17 cellular contexts compared by ENCODE assay signal in the genomic region with DNA sequence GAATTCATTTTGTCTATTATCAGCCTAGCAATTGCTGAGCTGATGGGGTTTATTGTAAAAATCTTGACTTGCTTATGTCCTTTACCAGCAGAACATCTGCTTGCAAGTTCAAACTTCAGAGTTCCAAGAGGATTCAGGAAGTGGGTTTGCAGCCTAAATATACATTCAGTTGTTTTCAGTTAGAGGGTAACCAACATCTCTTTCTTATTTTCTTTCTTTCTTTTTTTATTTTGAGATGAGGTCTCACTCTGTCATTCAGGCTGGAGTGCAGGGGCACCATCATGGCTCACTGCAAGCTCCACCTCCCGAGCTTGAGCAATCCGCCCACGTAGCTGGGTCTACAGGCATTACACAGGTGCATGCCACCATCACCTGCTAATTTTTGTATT. TPM values are rescaled to one million over a fixed set of nuclear protein-coding genes. Genes with fewer than 3 reads are reported as not detected.
DNase-seq lines count a peak whose midpoint lies in the region; ATAC-seq and TF ChIP-seq lines count a peak whose summit lies in the region.
"Had no signal": no experiment of that assay in that cellular context is flagged by ENCODE, and none has a peak within 500 bp of the region (broad histone marks: within the 10 kb centered on the region; RNA-seq: fewer than 3 reads in every experiment).

No MANE protein-coding gene starts in this region.

- H2BK120ac ChIP-seq in mesendoderm (ENCODE audit: low read depth, low read length), result no peak overlapping the region

- H4K8ac ChIP-seq in mesendoderm (ENCODE audit: low read depth, low read length), result no peak overlapping the region

- POLR2A ChIA-PET in activated CD4-positive, alpha-beta T cell treated with anti-CD3 and anti-CD28 coated beads for 36 hours (lab: Charles Lee), result no interaction called here

- H2AK5ac ChIP-seq in mesendoderm (ENCODE audit: low read length), result no peak overlapping the region

- no peak overlapping the region for H2BK5ac ChIP-seq in mesendoderm (ENCODE audit: low read length)

- H3K79me1 ChIP-seq in mesendoderm (ENCODE audit: low read length), result no peaks in the 10 kb centered on the region

- H3K4me1 Mint-ChIP-seq in activated CD4-positive, alpha-beta T cell treated with anti-CD3 and anti-CD28 coated beads for 36 hours, result no peaks in the 10 kb centered on the region
- no peaks in the 10 kb centered on the region for H3K4me1 Mint-ChIP-seq in activated CD4-positive, alpha-beta T cell treated with anti-CD3 and anti-CD28 coated beads, Interleukin-2, amount 10 ng/mL, durations not matched to agents 24 days and 14 days
- H3K4me1 Mint-ChIP-seq: B cell; CD4-positive, alpha-beta memory T cell had no signal

- CTCF ChIA-PET in activated CD4-positive, alpha-beta T cell treated with anti-CD3 and anti-CD28 coated beads for 36 hours (lab: Charles Lee), result no interaction called here

- H3K9ac ChIP-seq in parathyroid adenoma, result no peak overlapping the region
- no peak overlapping the region for H3K9ac ChIP-seq in mesendoderm (ENCODE audit: low read length)
- H3K9ac ChIP-seq: KMS-11 had no signal

- peak overlapping the region; percentile 22 for H3K4me2 ChIP-seq in parathyroid adenoma (ENCODE audit: low read length)
- no peak overlapping the region for H3K4me2 ChIP-seq in mesendoderm (ENCODE audit: low read length)
- H3K4me2 ChIP-seq: KMS-11 had no signal

- no peaks in the 10 kb centered on the region for H3K36me3 Mint-ChIP-seq in activated CD4-positive, alpha-beta T cell treated with anti-CD3 and anti-CD28 coated beads for 36 hours (ENCODE audit: low read depth)
- no peaks in the 10 kb centered on the region for H3K36me3 Mint-ChIP-seq in activated CD4-positive, alpha-beta T cell treated with anti-CD3 and anti-CD28 coated beads, Interleukin-2, amount 10 ng/mL, durations not matched to agents 24 days and 14 days (ENCODE audit: low read depth)
- H3K36me3 Mint-ChIP-seq: CD4-positive, alpha-beta memory T cell had no signal

- intact Hi-C loops in activated CD4-positive, alpha-beta T cell treated with anti-CD3 and anti-CD28 coated beads for 36 hours (cut with DNase I, micrococcal nuclease), result no loop called here
- intact Hi-C loops in activated CD4-positive, alpha-beta T cell treated with anti-CD3 and anti-CD28 coated beads, Interleukin-2, amount 10 ng/mL, durations not matched to agents 24 days and 14 days (cut with micrococcal nuclease), result no loop called here
- intact Hi-C loops in ascending aorta (cut with DNase I), result loop anchor here (2.0 kb wide), 1 partner anchor 51 kb away; no protein-coding TSS in a partner anchor

- H3K4me1 ChIP-seq in ascending aorta, result peaks cover 0 to 9% of the 10 kb centered on the region in 2 donors
- peaks cover 14% of the 10 kb centered on the region for H3K4me1 ChIP-seq in parathyroid adenoma
- H3K4me1 ChIP-seq in mesendoderm (ENCODE audit: control insufficient read depth, low read depth, low read length), result no peaks in the 10 kb centered on the region

- H3K23ac ChIP-seq in mesendoderm (ENCODE audit: low read length), result no peak overlapping the region

- H3K79me2 ChIP-seq in parathyroid adenoma (no peaks in the 10 kb centered on the region), mesendoderm (ENCODE audit: control insufficient read depth, insufficient read depth, low read length) (no peaks in the 10 kb centered on the region)

- no peaks in the 10 kb centered on the region for H3K27me3 Mint-ChIP-seq in activated CD4-positive, alpha-beta T cell treated with anti-CD3 and anti-CD28 coated beads for 36 hours
- no peaks in the 10 kb centered on the region for H3K27me3 Mint-ChIP-seq in activated CD4-positive, alpha-beta T cell treated with anti-CD3 and anti-CD28 coated beads, Interleukin-2, amount 10 ng/mL, durations not matched to agents 24 days and 14 days
- H3K27me3 Mint-ChIP-seq: B cell; CD4-positive, alpha-beta memory T cell had no signal

- WGBS in mesendoderm (ENCODE audit: extremely low coverage, insufficient coverage, low lambda C conversion rate), result no CpG with 5 or more reads among the region's 3 CpGs

- H3K56ac ChIP-seq in mesendoderm (ENCODE audit: low read length), result no peak overlapping the region

- H2BK15ac ChIP-seq in mesendoderm (replicated peaks; ENCODE audit: low read depth), result no peak overlapping the region

- H3K18ac ChIP-seq in mesendoderm (ENCODE audit: low read length), result no peak overlapping the region

- TF ChIP-seq CTCF in ascending aorta (IDR thresholded peaks at IDR 0.05) (no peak), parathyroid adenoma (IDR thresholded peaks at IDR 0.05) (no peak)

- H3K4me3 Mint-ChIP-seq in activated CD4-positive, alpha-beta T cell treated with anti-CD3 and anti-CD28 coated beads for 36 hours, result no peak overlapping the region
- no peak overlapping the region for H3K4me3 Mint-ChIP-seq in activated CD4-positive, alpha-beta T cell treated with anti-CD3 and anti-CD28 coated beads, Interleukin-2, amount 10 ng/mL, durations not matched to agents 24 days and 14 days
- H3K4me3 Mint-ChIP-seq: B cell; CD4-positive, alpha-beta memory T cell; HFFc6 had no signal

- no peaks in the 10 kb centered on the region for H3K9me3 Mint-ChIP-seq in activated CD4-positive, alpha-beta T cell treated with anti-CD3 and anti-CD28 coated beads for 36 hours (ENCODE audit: low read depth)
- H3K9me3 Mint-ChIP-seq in activated CD4-positive, alpha-beta T cell treated with anti-CD3 and anti-CD28 coated beads, Interleukin-2, amount 10 ng/mL, durations not matched to agents 24 days and 14 days, result no peaks in the 10 kb centered on the region
- H3K9me3 Mint-ChIP-seq: CD4-positive, alpha-beta memory T cell; HFFc6 had no signal

- peak overlapping the region; percentile 51 for H2AFZ ChIP-seq in parathyroid adenoma

- DNase-seq in activated CD4-positive, alpha-beta T cell treated with anti-CD3 and anti-CD28 coated beads for 36 hours, result peak; percentile 6
- DNase-seq in activated CD4-positive, alpha-beta T cell treated with anti-CD3 and anti-CD28 coated beads, Interleukin-2, amount 10 ng/mL, durations not matched to agents 24 days and 14 days, result no peak
- DNase-seq in ascending aorta (ENCODE audit: low spot score in 2 of 2) (no peak), mesendoderm (no peak), NCI-H526 (lab: John Stamatoyannopoulos, UW) (no peak), dermis blood vessel endothelial cell (no peak)
- no peak for DNase-seq in activated CD8-positive, alpha-beta memory T cell treated with anti-CD3 and anti-CD28 coated beads, Interleukin-2, amount 50 U/mL, for 48 hours
- DNase-seq: CD4-positive, alpha-beta memory T cell; HFFc6; NCI-H1092 treated with DMSO at 0.1 percent for 48 hours; NCI-H2081 treated with DMSO at 0.1 percent for 48 hours; NCI-H510A; Right ventricle myocardium superior had no signal

- H3K27ac Mint-ChIP-seq in activated CD4-positive, alpha-beta T cell treated with anti-CD3 and anti-CD28 coated beads for 36 hours, result no peak overlapping the region
- H3K27ac Mint-ChIP-seq in activated CD4-positive, alpha-beta T cell treated with anti-CD3 and anti-CD28 coated beads, Interleukin-2, amount 10 ng/mL, durations not matched to agents 24 days and 14 days, result no peak overlapping the region
- H3K27ac Mint-ChIP-seq: B cell; CD4-positive, alpha-beta memory T cell; HFFc6 had no signal

- H3K27ac ChIP-seq in ascending aorta (peak overlapping the region; percentile 26 to 65), parathyroid adenoma (peak overlapping the region; percentile 97), mesendoderm (ENCODE audit: low read depth, low read length) (no peak overlapping the region)
- H3K27ac ChIP-seq: 22Rv1, KMS-11 had no signal

- H3K4me3 ChIP-seq in ascending aorta (no peak overlapping the region), parathyroid adenoma (ENCODE audit: low read depth, low read length) (no peak overlapping the region), mesendoderm (ENCODE audit: low read length) (no peak overlapping the region)

- H3K9me3 ChIP-seq in ascending aorta (peaks cover 0 to 1% of the 10 kb centered on the region in 2 donors), parathyroid adenoma (ENCODE audit: control insufficient read depth, low read length) (no peaks in the 10 kb centered on the region)

- no peaks in the 10 kb centered on the region for H3K27me3 ChIP-seq in ascending aorta
- H3K27me3 ChIP-seq in parathyroid adenoma (ENCODE audit: control insufficient read depth, insufficient read depth, low read length), result no peaks in the 10 kb centered on the region
- no peaks in the 10 kb centered on the region for H3K27me3 ChIP-seq in mesendoderm (ENCODE audit: insufficient read depth, low read length, poor library complexity)

- no peak overlapping the region for H4K5ac ChIP-seq in mesendoderm (ENCODE audit: low read length)

- ATAC-seq in activated CD4-positive, alpha-beta T cell treated with anti-CD3 and anti-CD28 coated beads for 36 hours, result no peak

- H3K36me3 ChIP-seq in ascending aorta (no peaks in the 10 kb centered on the region), parathyroid adenoma (ENCODE audit: control insufficient read depth, insufficient read depth, low read length) (no peaks in the 10 kb centered on the region), mesendoderm (ENCODE audit: control insufficient read depth, insufficient read depth, low read length) (no peaks in the 10 kb centered on the region)

- H3K4ac ChIP-seq in mesendoderm (ENCODE audit: low read depth, low read length), result no peak overlapping the region

RNA-seq across cellular contexts. Expression of a gene that starts 31.4 kb away (rescaled TPM):
- 10 to 100 TPM; 19.3 to 19.8 TPM for total RNA-seq in activated CD4-positive, alpha-beta T cell treated with anti-CD3 and anti-CD28 coated beads for 36 hours
- total RNA-seq in activated CD4-positive, alpha-beta T cell treated with anti-CD3 and anti-CD28 coated beads, Interleukin-2, amount 10 ng/mL, durations not matched to agents 24 days and 14 days, result 14.0 and 15.2 TPM in 2 replicates
- 850 TPM for total RNA-seq in ascending aorta
- 17.6 TPM for polyA plus RNA-seq in mesendoderm (2013, experiment 1 of 2)
- polyA plus RNA-seq in mesendoderm (2013, experiment 2 of 2), result 18.1 TPM
- total RNA-seq in dermis blood vessel endothelial cell, result 59.6 and 86.6 TPM in 2 replicates
